ENCODE assay signal across 17 cellular contexts in the genomic region with DNA sequence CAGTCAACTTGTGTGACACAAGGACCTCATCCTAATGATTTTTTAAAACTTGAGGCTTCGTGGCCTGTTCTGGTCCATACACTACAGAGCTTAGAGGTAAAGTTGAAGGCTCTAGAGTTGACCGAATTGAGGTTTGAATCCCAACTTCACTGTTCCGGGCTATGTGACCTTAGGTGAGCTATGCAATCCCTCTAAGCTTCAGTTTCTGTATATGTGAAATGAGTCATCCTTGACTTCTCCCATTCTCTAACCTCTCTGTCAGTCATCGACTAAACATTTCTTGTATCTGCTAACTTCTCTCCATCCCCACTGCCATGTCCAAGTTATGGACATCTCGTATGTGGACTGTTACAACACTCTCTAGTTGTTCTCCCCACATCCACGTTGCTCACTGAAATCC.
DNase-seq lines count a peak whose midpoint lies in the region; ATAC-seq, FAIRE-seq and TF ChIP-seq lines count a peak whose summit lies in the region.
"Had no signal": no experiment of that assay in that cellular context is flagged by ENCODE, and none has a peak within 500 bp of the region (broad histone marks: within the 10 kb centered on the region; RNA-seq: fewer than 3 reads in every experiment).

No MANE protein-coding gene starts in this region.

- peak overlapping the region; percentile 55 for H3K4me2 ChIP-seq in mammary epithelial cell (ENCODE audit: insufficient read depth, low read depth, low read length)

- ATAC-seq in stimulated activated naive CD8-positive, alpha-beta T cell treated with anti-CD3 and anti-CD28 coated beads, Interleukin-15, amount 100 ng/mL, for 72 hours: peak; percentile 59
- ATAC-seq in GM21528 (IDR thresholded peaks at IDR 0.05; ENCODE audit: low FRiP score, unreplicated experiment) (no peak), GM21786 (IDR thresholded peaks at IDR 0.05; ENCODE audit: unreplicated experiment) (no peak)
- ATAC-seq: heart right ventricle; naive thymus-derived CD4-positive, alpha-beta T cell had no signal

- peak overlapping the region; percentile 95 for H3K27ac ChIP-seq in mammary epithelial cell (ENCODE audit: insufficient read depth, low read depth, low read length)
- H3K27ac ChIP-seq: heart right ventricle, left ventricle myocardium inferior had no signal

- peak overlapping the region; percentile 10 for H2AFZ ChIP-seq in mammary epithelial cell (ENCODE audit: low read depth, low read length)

- no peak for DNase-seq in activated naive CD4-positive, alpha-beta T cell treated with anti-CD3 and anti-CD28 coated beads, Interleukin-2, amount 50 U/mL, for 16 hours
- peak; percentile 72 for DNase-seq in RCC 7860 (ENCODE audit: low spot score)
- peak; percentile 85 for DNase-seq in mammary epithelial cell
- peak in 1 of 2 donors; percentile 32 for DNase-seq in stimulated activated naive CD8-positive, alpha-beta T cell treated with anti-CD3 and anti-CD28 coated beads, Interleukin-15, amount 100 ng/mL, for 72 hours
- DNase-seq in NCI-H2081 (lab: John Stamatoyannopoulos, UW): no peak
- DNase-seq: DMS79 treated with DMSO at 0.1 percent for 48 hours; endodermal cell; heart right ventricle; Kasumi-1; left ventricle myocardium inferior; naive thymus-derived CD4-positive, alpha-beta T cell; stimulated activated CD4-positive, alpha-beta T cell treated with anti-CD3 and anti-CD28 coated beads, Interleukin-4, amount 100 ng/mL, for 24 hours; stimulated activated naive CD4-positive, alpha-beta T cell had no signal

- peak overlapping the region; percentile 37 for H3K9ac ChIP-seq in mammary epithelial cell (ENCODE audit: insufficient read depth, low read length)

- H3K4me1 Mint-ChIP-seq in activated naive CD4-positive, alpha-beta T cell treated with anti-CD3 and anti-CD28 coated beads, Interleukin-2, amount 50 U/mL, for 24 hours: peaks cover 32% of the 10 kb centered on the region
- H3K4me1 Mint-ChIP-seq in stimulated activated naive CD8-positive, alpha-beta T cell treated with anti-CD3 and anti-CD28 coated beads, Interleukin-15, amount 100 ng/mL, for 72 hours: peaks cover 51% of the 10 kb centered on the region
- H3K4me1 Mint-ChIP-seq: B cell, endodermal cell had no signal

- H3K4me3 ChIP-seq in mammary epithelial cell (replicated peaks in 1 of 3; ENCODE audit: insufficient read depth in 1 of 3, low read depth in 2 of 3, low read length in 3 of 3): no peak overlapping the region
- H3K4me3 ChIP-seq: heart right ventricle, left ventricle myocardium inferior had no signal

- H3K9me3 Mint-ChIP-seq in activated naive CD4-positive, alpha-beta T cell treated with anti-CD3 and anti-CD28 coated beads, Interleukin-2, amount 50 U/mL, for 24 hours: no peaks in the 10 kb centered on the region
- peaks cover 0 to 21% of the 10 kb centered on the region in 2 donors for H3K9me3 Mint-ChIP-seq in stimulated activated naive CD8-positive, alpha-beta T cell treated with anti-CD3 and anti-CD28 coated beads, Interleukin-15, amount 100 ng/mL, for 72 hours
- H3K9me3 Mint-ChIP-seq: endodermal cell had no signal

- dilution Hi-C loops in mammary epithelial cell (cut with HindIII; ENCODE audit: low sequenced_read_pairs): no loop called here

- H3K27ac Mint-ChIP-seq in activated naive CD4-positive, alpha-beta T cell treated with anti-CD3 and anti-CD28 coated beads, Interleukin-2, amount 50 U/mL, for 24 hours: peak overlapping the region; percentile 76
- peak overlapping the region in 1 of 2 donors; percentile 20 for H3K27ac Mint-ChIP-seq in stimulated activated naive CD8-positive, alpha-beta T cell treated with anti-CD3 and anti-CD28 coated beads, Interleukin-15, amount 100 ng/mL, for 72 hours
- H3K27ac Mint-ChIP-seq: B cell, endodermal cell had no signal

- H3K27me3 Mint-ChIP-seq in activated naive CD4-positive, alpha-beta T cell treated with anti-CD3 and anti-CD28 coated beads, Interleukin-2, amount 50 U/mL, for 24 hours: no peaks in the 10 kb centered on the region
- H3K27me3 Mint-ChIP-seq in stimulated activated naive CD8-positive, alpha-beta T cell treated with anti-CD3 and anti-CD28 coated beads, Interleukin-15, amount 100 ng/mL, for 72 hours: no peaks in the 10 kb centered on the region
- H3K27me3 Mint-ChIP-seq: B cell had no signal

- no peak for TF ChIP-seq CTCF in mammary epithelial cell (conservative IDR thresholded peaks at IDR 0.05 in 1 of 2, IDR thresholded peaks at IDR 0.05 in 1 of 2; ENCODE audit: extremely low read depth in 1 of 2, insufficient read depth in 1 of 2, low read depth in 1 of 2, low read length in 2 of 2)

- H3K79me2 ChIP-seq in mammary epithelial cell (ENCODE audit: insufficient read depth, low read length): no peaks in the 10 kb centered on the region

- peaks cover 10% of the 10 kb centered on the region for H3K36me3 Mint-ChIP-seq in activated naive CD4-positive, alpha-beta T cell treated with anti-CD3 and anti-CD28 coated beads, Interleukin-2, amount 50 U/mL, for 24 hours

- H3K4me3 Mint-ChIP-seq in activated naive CD4-positive, alpha-beta T cell treated with anti-CD3 and anti-CD28 coated beads, Interleukin-2, amount 50 U/mL, for 24 hours: no peak overlapping the region
- peak overlapping the region in 1 of 2 donors; percentile 31 for H3K4me3 Mint-ChIP-seq in stimulated activated naive CD8-positive, alpha-beta T cell treated with anti-CD3 and anti-CD28 coated beads, Interleukin-15, amount 100 ng/mL, for 72 hours
- H3K4me3 Mint-ChIP-seq: B cell, endodermal cell had no signal

- in situ Hi-C loops in mammary epithelial cell (cut with MboI; ENCODE audit: low sequenced_read_pairs in 2 of 2): no loop called here

- no peaks in the 10 kb centered on the region for H3K9me3 ChIP-seq in mammary epithelial cell (replicated peaks; ENCODE audit: insufficient read depth, low read length)
- H3K9me3 ChIP-seq: heart right ventricle had no signal

- no peaks in the 10 kb centered on the region for H3K36me3 ChIP-seq in mammary epithelial cell (ENCODE audit: insufficient read depth, low read length)
- H3K36me3 ChIP-seq: heart right ventricle, left ventricle myocardium inferior had no signal

- 43% methylated on average over 6 of the region's 6 CpGs for WGBS in mammary epithelial cell (ENCODE audit: low coverage, missing lambda C conversion rate)

- intact Hi-C loops in mammary epithelial cell (cut with micrococcal nuclease): no loop called here

- no TSS peak for BruUV-seq in mammary epithelial cell (replicated peaks; lab: Mats Ljungman, UMichigan)

- no peaks in the 10 kb centered on the region for H3K27me3 ChIP-seq in mammary epithelial cell (ENCODE audit: insufficient read depth, low read length)

- peaks cover 58% of the 10 kb centered on the region for H3K4me1 ChIP-seq in mammary epithelial cell (ENCODE audit: insufficient read depth, low read length)
- H3K4me1 ChIP-seq: heart right ventricle, left ventricle myocardium inferior had no signal

- no peaks in the 10 kb centered on the region for H4K20me1 ChIP-seq in mammary epithelial cell (ENCODE audit: insufficient read depth, low read length)

- peak; percentile 82 for FAIRE-seq in RCC 7860 (lab: Jason Lieb, UNC)

- CTCF ChIA-PET in mammary epithelial cell (lab: Charles Lee; ENCODE audit: low non-redundant PET): no interaction called here

Comparison
In these comparisons a context has a peak if more than half of its experiments do, and no peak if none do; other contexts are left out.
1. DNase-seq: peak in RCC 7860 (single experiment) and mammary epithelial cell (single experiment); none in activated naive CD4-positive, alpha-beta T cell treated with anti-CD3 and anti-CD28 coated beads, Interleukin-2, amount 50 U/mL, for 16 hours (single experiment) and NCI-H2081 (0 of 2).